Comparison of ENCODE assay signal across 8 cellular contexts in genomic region chr12:48957141-48958048, GRCh38. TPM values are rescaled to one million over a fixed set of nuclear protein-coding genes. Genes with fewer than 3 reads are reported as not detected.
DNase-seq lines count a peak whose midpoint lies in the region; ATAC-seq and TF ChIP-seq lines count a peak whose summit lies in the region.

ARF3 (minus strand) TSS chr12:48957487; CDS start chr12:48941095, 16,392 bp downstream.

- peak within 1 kb of the TSS; percentile 88 for H3K4me3 ChIP-seq in BJ (ENCODE audit: low read depth, low read length)
- peak within 1 kb of the TSS; percentile 70 to 84 (median 83) for H3K4me3 ChIP-seq in liver (ENCODE audit: low read depth in 1 of 3, low read length in 3 of 3)

- peak within 1 kb of the TSS in 1 of 2 donors; percentile 68 for H3K9ac ChIP-seq in liver (ENCODE audit: low read depth in 1 of 2, low read length in 2 of 2)

- TF ChIP-seq CTCF in BJ (IDR thresholded peaks at IDR 0.05; ENCODE audit: insufficient read depth, low read depth, low read length) (0 out of 2 replicates have a peak, but pooled peaks have one; percentile 0), liver (IDR thresholded peaks at IDR 0.05; ENCODE audit: low read depth, low read length, missing input control) (no peak)

- H3K27me3 ChIP-seq in BJ (ENCODE audit: control insufficient read depth, insufficient read depth, low read length) (no peaks in the 10 kb centered on the region), liver (ENCODE audit: control insufficient read depth in 4 of 4, insufficient read depth in 4 of 4, low read length in 3 of 4) (no peaks in the 10 kb centered on the region)

- CTCF ChIA-PET in BJ (lab: Yijun Ruan, JAX), result interaction anchor here (0.6 to 3.4 kb wide), 12 partner anchors 9 to 67 kb away, joined by 3 to 19 read pairs (median 5); partner anchors contain the start of gene WNT1

- H3K27ac ChIP-seq in liver (ENCODE audit: low read depth in 1 of 2, low read length in 2 of 2), result peak within 1 kb of the TSS; percentile 64 to 74

- H3K9me3 ChIP-seq in liver (ENCODE audit: control insufficient read depth in 4 of 4, low read length in 3 of 4), result no peaks in the 10 kb centered on the region

- H3K36me3 ChIP-seq in BJ (ENCODE audit: control insufficient read depth, insufficient read depth, low read length), result peaks cover 1% of the 10 kb centered on the region; the same call in 1 of the 2 replicates
- H3K36me3 ChIP-seq in liver (ENCODE audit: control insufficient read depth in 4 of 4, insufficient read depth in 3 of 4, low read depth in 1 of 4, low read length in 3 of 4), result no peaks in the 10 kb centered on the region

- peaks cover 0 to 22% (median 10%) of the 10 kb centered on the region in 4 donors for H3K4me1 ChIP-seq in liver (ENCODE audit: control insufficient read depth in 4 of 4, insufficient read depth in 4 of 4, low read length in 3 of 4)

- whole genome bisulfite sequencing in liver, result 1% methylated on average over 58 of the region's 58 CpGs

- POLR2A ChIA-PET in BJ (lab: Charles Lee), result interaction anchor here (0.6 kb wide), 2 partner anchors 35 to 62 kb away, joined by 4 to 14 read pairs; no protein-coding TSS in a partner anchor

- ATAC-seq in GM19328 (IDR thresholded peaks at IDR 0.05; ENCODE audit: unreplicated experiment) (peak; percentile 90), HG03565 (IDR thresholded peaks at IDR 0.05; ENCODE audit: unreplicated experiment) (peak; percentile 80)

- TF ChIP-seq RAD21 in liver (IDR thresholded peaks at IDR 0.05), result no peak

- DNase-seq in BJ (ENCODE audit: low read depth) (peak; percentile 45), NCI-H774 (lab: John Stamatoyannopoulos, UW) (peak; percentile 98), dermis blood vessel endothelial cell (peak; percentile 95)
- DNase-seq in activated CD4-positive, alpha-beta T cell treated with anti-CD3 and anti-CD28 coated beads, Interleukin-2, amount 50 U/mL, for 48 hours, result peak; percentile 92 to 93
- peak; percentile 94 for DNase-seq in stimulated activated CD4-positive, alpha-beta T cell treated with anti-CD3 and anti-CD28 coated beads, Interleukin-4, amount 100 ng/mL, for 1 hour

TF ChIP-seq in liver, 16 proteins besides CTCF, POLR2A, EP300 and RAD21:
- no peak for TF ChIP-seq MAX (IDR thresholded peaks at IDR 0.05)
- TF ChIP-seq TAF1 (conservative IDR thresholded peaks at IDR 0.05), result no peak
- no peak for TF ChIP-seq FOXA1 (IDR thresholded peaks at IDR 0.05)
- TF ChIP-seq EGR1 (IDR thresholded peaks at IDR 0.05; ENCODE audit: low read depth in 2 of 2), result no peak
- TF ChIP-seq HNF4G (IDR thresholded peaks at IDR 0.05), result no peak
- TF ChIP-seq REST (IDR thresholded peaks at IDR 0.05), result no peak
- TF ChIP-seq NR2F2 (IDR thresholded peaks at IDR 0.05), result no peak
- no peak for TF ChIP-seq HNF4A (conservative IDR thresholded peaks at IDR 0.05)
- no peak for TF ChIP-seq ATF3 (IDR thresholded peaks at IDR 0.05)
- TF ChIP-seq FOXA2 (IDR thresholded peaks at IDR 0.05), result no peak
- peak; percentile 23 for TF ChIP-seq YY1 (IDR thresholded peaks at IDR 0.05)
- no peak for TF ChIP-seq JUND (IDR thresholded peaks at IDR 0.05)
- peak; percentile 99 for TF ChIP-seq ZBTB33 (IDR thresholded peaks at IDR 0.05)
- no peak for TF ChIP-seq SP1 (IDR thresholded peaks at IDR 0.05)
- peak; percentile 30 to 79 for TF ChIP-seq GABPA (IDR thresholded peaks at IDR 0.05 in 1 of 2, conservative IDR thresholded peaks at IDR 0.05 in 1 of 2)
- TF ChIP-seq RXRA (IDR thresholded peaks at IDR 0.05), result no peak

RNA-seq across cellular contexts. Expression of gene ARF3, which starts in this region (rescaled TPM):
- polyA plus RNA-seq in BJ (2011; rRNA removed), result 233 and 292 TPM in 2 replicates
- 54.4 and 104 TPM in 2 replicates for polyA minus RNA-seq in BJ (2011; rRNA and poly(A)+ RNA removed)
- 46.1 and 61.5 TPM in 2 replicates for total RNA-seq in dermis blood vessel endothelial cell
- total RNA-seq in liver, result 10 to 100 TPM; 17.1 to 21.6 TPM
- polyA plus RNA-seq in liver, result 10 to 100 TPM; 14.1 to 29.5 TPM

Comparison
In these comparisons a context has a peak if more than half of its experiments do, and no peak if none do; other contexts are left out.
1. Peak in every context shown above with its lines: DNase-seq, ATAC-seq, H3K4me3 ChIP-seq and H3K27ac ChIP-seq.
2. DNase-seq: peak in every context shown above with its lines; median percentile 98 in NCI-H774; 95 in dermis blood vessel endothelial cell; 94 in stimulated activated CD4-positive, alpha-beta T cell treated with anti-CD3 and anti-CD28 coated beads, Interleukin-4, amount 100 ng/mL, for 1 hour; 92 in activated CD4-positive, alpha-beta T cell treated with anti-CD3 and anti-CD28 coated beads, Interleukin-2, amount 50 U/mL, for 48 hours; 45 in BJ.